In genomic region chr19:17281391-17282304, GRCh38 we compare ENCODE assay signal across 8 cellular contexts. TPM values are rescaled to one million over a fixed set of nuclear protein-coding genes. Genes with fewer than 3 reads are reported as not detected.
DNase-seq lines count a peak whose midpoint lies in the region; ATAC-seq and TF ChIP-seq lines count a peak whose summit lies in the region.

ANKLE1 (plus strand) TSS chr19:17281901; CDS start chr19:17281921, 20 bp downstream.

- TF ChIP-seq CTCF in lower leg skin (IDR thresholded peaks at IDR 0.05): no peak

- no peaks in the 10 kb centered on the region for H3K9me3 Mint-ChIP-seq in activated naive CD8-positive, alpha-beta T cell treated with anti-CD3 and anti-CD28 coated beads for 36 hours

- ATAC-seq in GM18909 (IDR thresholded peaks at IDR 0.05; ENCODE audit: poor library complexity, unreplicated experiment): peak; percentile 56

- H3K4me3 ChIP-seq in iPS-18c (ENCODE audit: insufficient read depth, low read depth, low read length) (peak within 1 kb of the TSS; percentile 41), lower leg skin (ENCODE audit: low read depth, poor library complexity, severe bottlenecking) (no peak within 1 kb of the TSS)

- H3K4me1 Mint-ChIP-seq in activated naive CD8-positive, alpha-beta T cell treated with anti-CD3 and anti-CD28 coated beads for 36 hours: peaks cover 8% of the 10 kb centered on the region

- DNase-seq in AG08396 (ENCODE audit: low spot score) (peak; percentile 64), NOMO-1 treated with dmso at 0.1 percent for 144 hours (lab: John Stamatoyannopoulos, UW; ENCODE audit: unreplicated experiment) (peak; percentile 37), mucosa of gallbladder (ENCODE audit: low spot score) (no peak), lower leg skin (ENCODE audit: low spot score in 2 of 2) (no peak)
- peak; percentile 73 for DNase-seq in activated naive CD8-positive, alpha-beta T cell treated with anti-CD3 and anti-CD28 coated beads for 36 hours
- peak; percentile 52 for DNase-seq in stimulated activated CD4-positive, alpha-beta T cell treated with anti-CD3 and anti-CD28 coated beads, Interleukin-4, amount 100 ng/mL, for 1 hour

- H3K36me3 Mint-ChIP-seq in activated naive CD8-positive, alpha-beta T cell treated with anti-CD3 and anti-CD28 coated beads for 36 hours: peaks cover 34% of the 10 kb centered on the region

- 6 to 12% methylated on average over 27 to 49 of the region's 75 CpGs for WGBS in lower leg skin, 2 donors

- peak within 1 kb of the TSS; percentile 85 for H3K4me3 Mint-ChIP-seq in activated naive CD8-positive, alpha-beta T cell treated with anti-CD3 and anti-CD28 coated beads for 36 hours

- H3K9me3 ChIP-seq in iPS-18c (ENCODE audit: control insufficient read depth, insufficient read depth, low read length): no peaks in the 10 kb centered on the region

- peak within 1 kb of the TSS; percentile 75 for H3K27ac Mint-ChIP-seq in activated naive CD8-positive, alpha-beta T cell treated with anti-CD3 and anti-CD28 coated beads for 36 hours

- intact Hi-C loops in lower leg skin (cut with DNase I; ENCODE audit: low total_unique reads): loop anchor here (10.0 kb wide), 1 partner anchor 77 kb away; no protein-coding TSS in a partner anchor

- TF ChIP-seq POLR2A in lower leg skin (IDR thresholded peaks at IDR 0.05): no peak

- H3K27me3 Mint-ChIP-seq in activated naive CD8-positive, alpha-beta T cell treated with anti-CD3 and anti-CD28 coated beads for 36 hours: peaks cover 2% of the 10 kb centered on the region

RNA-seq across cellular contexts. Expression of gene ANKLE1, which starts in this region (rescaled TPM):
- total RNA-seq in activated naive CD8-positive, alpha-beta T cell treated with anti-CD3 and anti-CD28 coated beads for 36 hours: 10 to 100 TPM; 22.9 to 23.2 TPM
- total RNA-seq in mucosa of gallbladder (0.83 TPM), lower leg skin (1 to 10 TPM in 1 of 4 donors, under 1 TPM in 3; 0.07 to 1.1 (median 0.36) TPM)

Comparison
In these comparisons a context has a peak if more than half of its experiments do, and no peak if none do; other contexts are left out.
1. RNA of gene ANKLE1 (total RNA-seq): 22.9 to 23.2 TPM in activated naive CD8-positive, alpha-beta T cell treated with anti-CD3 and anti-CD28 coated beads for 36 hours; 0.83 TPM in mucosa of gallbladder (single experiment) and 0.07 to 1.1 TPM in lower leg skin; every median in the first group is over 10 times any median in the second.
2. DNase-seq: peak in AG08396 (single experiment), NOMO-1 treated with dmso at 0.1 percent for 144 hours (single experiment), activated naive CD8-positive, alpha-beta T cell treated with anti-CD3 and anti-CD28 coated beads for 36 hours (single experiment) and stimulated activated CD4-positive, alpha-beta T cell treated with anti-CD3 and anti-CD28 coated beads, Interleukin-4, amount 100 ng/mL, for 1 hour (single experiment); none in mucosa of gallbladder (single experiment) and lower leg skin (0 of 2).